ENCODE assay signal across 6 cellular contexts in genomic region chr17:2521775-2522410, GRCh38. TPM values are rescaled to one million over a fixed set of nuclear protein-coding genes. Genes with fewer than 3 reads are reported as not detected.
DNase-seq lines count a peak whose midpoint lies in the region; ATAC-seq and TF ChIP-seq lines count a peak whose summit lies in the region.
"Not testable (repeated sequence)": the region's sequence is repeated elsewhere in the genome, so short reads cannot be mapped to it uniquely, and the experiment has no call there.

No MANE protein-coding gene starts in this region.

- not testable (repeated sequence) for H3K9ac ChIP-seq in endodermal cell (ENCODE audit: extremely low read depth, low read length, poor library complexity, severe bottlenecking)

- not testable (repeated sequence) for TF ChIP-seq CTCF in WERI-Rb-1 (IDR thresholded peaks at IDR 0.05; ENCODE audit: low read depth, low read length); endodermal cell (conservative IDR thresholded peaks at IDR 0.05); lower lobe of right lung (IDR thresholded peaks at IDR 0.05); sigmoid colon (IDR thresholded peaks at IDR 0.05); upper lobe of right lung (IDR thresholded peaks at IDR 0.05)

- H3K4me1 ChIP-seq in endodermal cell (ENCODE audit: control insufficient read depth, insufficient read depth, low read length); lower lobe of right lung; sigmoid colon; upper lobe of right lung: not testable (repeated sequence)

- H3K36me3 ChIP-seq in WERI-Rb-1; endodermal cell (ENCODE audit: control insufficient read depth, insufficient read depth, low read length); lower lobe of right lung; sigmoid colon; upper lobe of right lung: not testable (repeated sequence)

- H3K27me3 Mint-ChIP-seq in endodermal cell (ENCODE audit: insufficient read depth): not testable (repeated sequence)

- TF ChIP-seq EP300 in sigmoid colon (IDR thresholded peaks at IDR 0.05): not testable (repeated sequence)

- H3K9me3 Mint-ChIP-seq in endodermal cell: not testable (repeated sequence)

- TF ChIP-seq POLR2A in sigmoid colon (IDR thresholded peaks at IDR 0.05): not testable (repeated sequence)

- not testable (repeated sequence) for H3K4me3 ChIP-seq in WERI-Rb-1 (ENCODE audit: low read depth, low read length); endodermal cell (ENCODE audit: low read length); lower lobe of right lung; sigmoid colon; upper lobe of right lung

- intact Hi-C loops in lower lobe of right lung (cut with DNase I); sigmoid colon (cut with DNase I); upper lobe of right lung (cut with DNase I): not testable (repeated sequence)

- H3K27ac Mint-ChIP-seq in endodermal cell: not testable (repeated sequence)

- not testable (repeated sequence) for H3K36me3 Mint-ChIP-seq in endodermal cell (ENCODE audit: low read depth)

- not testable (repeated sequence) for H3K4me3 Mint-ChIP-seq in endodermal cell

- not testable (repeated sequence) for H3K27me3 ChIP-seq in WERI-Rb-1 (ENCODE audit: insufficient read depth, low read depth, severe bottlenecking); endodermal cell (ENCODE audit: control insufficient read depth, insufficient read depth, low read length, poor library complexity, severe bottlenecking); lower lobe of right lung (ENCODE audit: low read depth); sigmoid colon; upper lobe of right lung

- not testable (repeated sequence) for DNase-seq in WERI-Rb-1, lower lobe of right lung
- DNase-seq in endodermal cell: peak; percentile 29
- peak; percentile 30 for DNase-seq in mesenteric fat pad (ENCODE audit: low spot score)
- peak; percentile 4 for DNase-seq in sigmoid colon
- DNase-seq in upper lobe of right lung: peak; percentile 71

- H3K4me1 Mint-ChIP-seq in endodermal cell: not testable (repeated sequence)

- H3K27ac ChIP-seq in WERI-Rb-1 (peak overlapping the region; percentile 43), upper lobe of right lung (peak overlapping the region; percentile 9)
- not testable (repeated sequence) for H3K27ac ChIP-seq in endodermal cell (ENCODE audit: low read depth, low read length); lower lobe of right lung; sigmoid colon

- 92 to 93% methylated on average over 12 to 15 of the region's 15 CpGs for WGBS in endodermal cell (ENCODE audit: insufficient coverage in 1 of 2, insufficient read length in 1 of 2), 2 experiments
- 93 to 94% methylated on average over 15 of the region's 15 CpGs for WGBS in sigmoid colon, 2 donors

- not testable (repeated sequence) for H3K9me3 ChIP-seq in WERI-Rb-1 (ENCODE audit: severe bottlenecking); endodermal cell (ENCODE audit: control insufficient read depth, low read length); lower lobe of right lung; sigmoid colon; upper lobe of right lung

- ATAC-seq in lower lobe of right lung (peak; percentile 41 to 75), upper lobe of right lung (peak; percentile 53)

RNA-seq across cellular contexts. Expression of gene METTL16, which starts 10.2 kb away (rescaled TPM):
- total RNA-seq in endodermal cell (10 to 100 TPM; 51.5 to 59.6 TPM), lower lobe of right lung (32.0 TPM), mesenteric fat pad (25.3 TPM), sigmoid colon (10 to 100 TPM; 18.3 to 33.2 (median 24.4) TPM), upper lobe of right lung (30.0 TPM)
- polyA plus RNA-seq in endodermal cell (2013, experiment 1 of 2): 35.2 TPM
- polyA plus RNA-seq in endodermal cell (2013, experiment 2 of 2): 29.9 TPM
- 10 to 100 TPM in 1 of 3 donors, 1 to 10 TPM in 2; 6.5 to 14.0 (median 7.2) TPM for polyA plus RNA-seq in sigmoid colon
